Comparison of ENCODE assay signal across 9 cellular contexts in the genomic region with DNA sequence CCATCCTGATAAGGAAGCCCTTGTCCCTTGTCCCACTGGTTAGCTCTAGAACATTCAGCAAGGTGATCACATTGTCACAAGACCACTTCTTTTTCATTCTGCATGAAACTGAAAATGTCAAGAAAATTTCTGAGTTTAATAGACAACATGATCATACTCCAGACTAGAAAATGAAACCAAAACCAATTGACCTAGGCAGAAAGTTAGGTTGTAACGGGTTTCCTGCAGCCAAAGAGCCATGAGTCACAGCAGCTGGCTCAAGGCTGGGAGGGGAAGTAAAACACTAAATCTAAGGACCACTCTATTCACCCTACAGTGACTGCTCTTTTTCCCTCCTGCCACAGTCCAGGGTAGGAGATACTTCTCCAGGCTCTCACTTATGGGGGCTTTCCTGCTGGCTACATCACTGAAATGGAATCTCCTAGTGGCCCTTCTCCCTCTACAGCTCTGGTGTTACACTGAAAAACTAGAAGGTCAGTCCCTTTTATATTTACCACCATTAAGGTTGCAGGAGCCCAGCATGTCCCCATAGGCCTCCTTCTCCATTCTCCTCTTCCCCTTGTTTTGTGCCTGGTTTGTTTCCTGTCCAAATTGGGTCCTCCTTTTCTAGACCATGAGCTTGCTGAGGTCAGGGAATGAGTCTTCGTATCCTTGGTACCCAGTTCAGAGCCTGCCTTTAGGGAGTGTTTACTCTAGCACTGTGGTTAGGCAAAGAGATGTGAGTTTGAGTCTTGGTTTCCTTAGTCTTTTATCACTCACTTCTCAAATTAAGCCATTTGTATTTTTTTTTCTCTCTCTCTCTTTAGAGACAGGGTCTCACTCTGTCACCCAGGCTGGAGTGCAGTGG.
A peak's percentile ranks its signal among the peaks of the same experiment; 100 is the strongest.
DNase-seq lines count a peak whose midpoint lies in the region; ATAC-seq, FAIRE-seq and TF ChIP-seq lines count a peak whose summit lies in the region.
"Had no signal": no experiment of that assay in that cellular context is flagged by ENCODE, and none has a peak within 500 bp of the region (broad histone marks: within the 10 kb centered on the region; RNA-seq: fewer than 3 reads in every experiment).

No MANE protein-coding gene starts in this region.

- POLR2A ChIA-PET in SK-N-SH (lab: Yijun Ruan, JAX), result no interaction called here

- H3K79me2 ChIP-seq in SK-N-SH (ENCODE audit: insufficient read depth), result peaks cover 26% of the 10 kb centered on the region
- H3K79me2 ChIP-seq in astrocyte (ENCODE audit: insufficient read depth, low read length), result no peaks in the 10 kb centered on the region

- 53% methylated on average over 2 of the region's 2 CpGs for WGBS in SK-N-SH (ENCODE audit: low lambda C conversion rate)

- H3K4me3 ChIP-seq in SK-N-SH (ENCODE audit: low read depth in 2 of 2, low read length in 1 of 2), result peak overlapping the region in 1 of 2 experiments; percentile 52; a peak in 3 of 4 replicates
- H3K4me3 ChIP-seq in astrocyte (ENCODE audit: insufficient read depth, low read depth, low read length), result peak overlapping the region; percentile 24
- no peak overlapping the region for H3K4me3 ChIP-seq in kidney epithelial cell (ENCODE audit: low read depth, low read length)

- H3K36me3 ChIP-seq in SK-N-SH (replicated peaks in 1 of 2; ENCODE audit: control insufficient read depth in 1 of 2, insufficient read depth in 2 of 2, low read length in 1 of 2) (no peaks in the 10 kb centered on the region), astrocyte (ENCODE audit: insufficient read depth, low read length) (no peaks in the 10 kb centered on the region), kidney epithelial cell (ENCODE audit: control insufficient read depth, insufficient read depth, low read length) (no peaks in the 10 kb centered on the region)

- H3K36me3 Mint-ChIP-seq in astrocyte (ENCODE audit: low read depth, unreplicated experiment), result peaks cover 2% of the 10 kb centered on the region

- H4K20me1 ChIP-seq in SK-N-SH (ENCODE audit: insufficient read depth), result no peaks in the 10 kb centered on the region
- no peaks in the 10 kb centered on the region for H4K20me1 ChIP-seq in astrocyte (ENCODE audit: insufficient read depth, low read length)

- H3K27me3 Mint-ChIP-seq in astrocyte (ENCODE audit: low read depth, unreplicated experiment), result no peaks in the 10 kb centered on the region

- TF ChIP-seq CTCF in SK-N-SH (IDR thresholded peaks at IDR 0.05), result no peak
- no peak for TF ChIP-seq CTCF in astrocyte (IDR thresholded peaks at IDR 0.05; ENCODE audit: insufficient read depth, low read depth, low read length)
- no peak for TF ChIP-seq CTCF in kidney epithelial cell (IDR thresholded peaks at IDR 0.05; ENCODE audit: insufficient read depth, low read length, poor library complexity, severe bottlenecking)

- no peak for FAIRE-seq in astrocyte (lab: Jason Lieb, UNC)
- FAIRE-seq: H1 had no signal

- peaks cover 40% of the 10 kb centered on the region for H3K4me1 Mint-ChIP-seq in astrocyte (ENCODE audit: low read depth, unreplicated experiment)

- H3K27ac Mint-ChIP-seq in astrocyte (ENCODE audit: unreplicated experiment), result peak overlapping the region; percentile 93

- H3K9me2 ChIP-seq in SK-N-SH, result no peaks in the 10 kb centered on the region

- TF ChIP-seq EP300 in SK-N-SH (IDR thresholded peaks at IDR 0.05; ENCODE audit: borderline replicate concordance in 1 of 2, low read depth in 1 of 2, low read length in 1 of 2), result no peak

- CTCF ChIA-PET in SK-N-SH (lab: Yijun Ruan, JAX), result interaction anchor here (1.2 kb wide), 1 partner anchor 9 kb away, joined by 3 read pairs; no protein-coding TSS in a partner anchor

- ATAC-seq in GM19324 (IDR thresholded peaks at IDR 0.05; ENCODE audit: low FRiP score, unreplicated experiment) (peak; percentile 81), HG03432 (IDR thresholded peaks at IDR 0.05; ENCODE audit: unreplicated experiment) (peak; percentile 96)

- TF ChIP-seq RAD21 in SK-N-SH (IDR thresholded peaks at IDR 0.05; ENCODE audit: low read length), result no peak

- H3K4me3 Mint-ChIP-seq in astrocyte (ENCODE audit: unreplicated experiment), result peak overlapping the region; percentile 45

- no peaks in the 10 kb centered on the region for H3K27me3 ChIP-seq in SK-N-SH (ENCODE audit: insufficient read depth)
- no peaks in the 10 kb centered on the region for H3K27me3 ChIP-seq in astrocyte (ENCODE audit: insufficient read depth, low read length)
- no peaks in the 10 kb centered on the region for H3K27me3 ChIP-seq in kidney epithelial cell (ENCODE audit: control insufficient read depth, insufficient read depth, low read length)

- peak; percentile 74 to 77 for DNase-seq in AML-193 (lab: John Stamatoyannopoulos, UW)
- no peak for DNase-seq in SK-N-SH
- peak; percentile 67 for DNase-seq in astrocyte (ENCODE audit: low read depth)
- DNase-seq in kidney epithelial cell (ENCODE audit: low read depth), result peak; percentile 56
- DNase-seq in stimulated activated CD8-positive, alpha-beta memory T cell treated with anti-CD3 and anti-CD28 coated beads, Interleukin-2, amount 100 ng/mL, for 1 hour (ENCODE audit: low read depth in 2 of 2), result peak; percentile 8 to 20
- no peak for DNase-seq in NCI-H345 (lab: John Stamatoyannopoulos, UW)

- H2AFZ ChIP-seq in SK-N-SH (ENCODE audit: low read depth) (peak overlapping the region; percentile 76), astrocyte (ENCODE audit: low read depth, low read length) (peak overlapping the region; percentile 70)

- no peaks in the 10 kb centered on the region for H3K9me3 ChIP-seq in SK-N-SH
- no peaks in the 10 kb centered on the region for H3K9me3 ChIP-seq in astrocyte (ENCODE audit: insufficient read depth, low read depth, low read length)

- H3K27ac ChIP-seq in SK-N-SH (ENCODE audit: low read depth in 2 of 2, low read length in 1 of 2), result peak overlapping the region; percentile 16 to 87; a peak in 3 of 4 replicates
- H3K27ac ChIP-seq in astrocyte (ENCODE audit: low read depth, low read length), result peak overlapping the region; percentile 40

- H3K9ac ChIP-seq in SK-N-SH, result peak overlapping the region; percentile 61
- H3K9ac ChIP-seq in astrocyte (ENCODE audit: low read length), result peak overlapping the region; percentile 16

- H3K4me1 ChIP-seq in SK-N-SH (ENCODE audit: control insufficient read depth in 1 of 2, insufficient read depth in 2 of 2, low read depth in 1 of 2, low read length in 1 of 2) (peaks cover 0 to 41% of the 10 kb centered on the region in 2 experiments; a peak in 2 of 4 replicates), astrocyte (ENCODE audit: insufficient read depth, low read length) (peaks cover 28% of the 10 kb centered on the region)

- H3F3A ChIP-seq in SK-N-SH (replicated peaks; ENCODE audit: insufficient read depth), result peaks cover 13% of the 10 kb centered on the region

- H3K4me2 ChIP-seq in SK-N-SH (peak overlapping the region; percentile 81), astrocyte (ENCODE audit: low read length) (peak overlapping the region; percentile 82)

- peaks cover 6% of the 10 kb centered on the region for H3K9me3 Mint-ChIP-seq in astrocyte (ENCODE audit: unreplicated experiment)

TF ChIP-seq in SK-N-SH, 30 proteins besides CTCF, POLR2A, EP300 and RAD21 (continues in another document):
- TF ChIP-seq EZH2phosphoT487 (IDR thresholded peaks at IDR 0.05; ENCODE audit: borderline replicate concordance, low read depth), result no peak
- no peak for TF ChIP-seq ELF1 (IDR thresholded peaks at IDR 0.05)
- TF ChIP-seq, protein P1, sequence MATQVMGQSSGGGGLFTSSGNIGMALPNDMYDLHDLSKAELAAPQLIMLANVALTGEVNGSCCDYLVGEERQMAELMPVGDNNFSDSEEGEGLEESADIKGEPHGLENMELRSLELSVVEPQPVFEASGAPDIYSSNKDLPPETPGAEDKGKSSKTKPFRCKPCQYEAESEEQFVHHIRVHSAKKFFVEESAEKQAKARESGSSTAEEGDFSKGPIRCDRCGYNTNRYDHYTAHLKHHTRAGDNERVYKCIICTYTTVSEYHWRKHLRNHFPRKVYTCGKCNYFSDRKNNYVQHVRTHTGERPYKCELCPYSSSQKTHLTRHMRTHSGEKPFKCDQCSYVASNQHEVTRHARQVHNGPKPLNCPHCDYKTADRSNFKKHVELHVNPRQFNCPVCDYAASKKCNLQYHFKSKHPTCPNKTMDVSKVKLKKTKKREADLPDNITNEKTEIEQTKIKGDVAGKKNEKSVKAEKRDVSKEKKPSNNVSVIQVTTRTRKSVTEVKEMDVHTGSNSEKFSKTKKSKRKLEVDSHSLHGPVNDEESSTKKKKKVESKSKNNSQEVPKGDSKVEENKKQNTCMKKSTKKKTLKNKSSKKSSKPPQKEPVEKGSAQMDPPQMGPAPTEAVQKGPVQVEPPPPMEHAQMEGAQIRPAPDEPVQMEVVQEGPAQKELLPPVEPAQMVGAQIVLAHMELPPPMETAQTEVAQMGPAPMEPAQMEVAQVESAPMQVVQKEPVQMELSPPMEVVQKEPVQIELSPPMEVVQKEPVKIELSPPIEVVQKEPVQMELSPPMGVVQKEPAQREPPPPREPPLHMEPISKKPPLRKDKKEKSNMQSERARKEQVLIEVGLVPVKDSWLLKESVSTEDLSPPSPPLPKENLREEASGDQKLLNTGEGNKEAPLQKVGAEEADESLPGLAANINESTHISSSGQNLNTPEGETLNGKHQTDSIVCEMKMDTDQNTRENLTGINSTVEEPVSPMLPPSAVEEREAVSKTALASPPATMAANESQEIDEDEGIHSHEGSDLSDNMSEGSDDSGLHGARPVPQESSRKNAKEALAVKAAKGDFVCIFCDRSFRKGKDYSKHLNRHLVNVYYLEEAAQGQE (IDR thresholded peaks at IDR 0.05; ENCODE audit: low read depth, low read length), result no peak
- TF ChIP-seq NRF1 (IDR thresholded peaks at IDR 0.05; ENCODE audit: low read depth, low read length), result no peak
- TF ChIP-seq YY1 (IDR thresholded peaks at IDR 0.05; ENCODE audit: low read depth), result no peak
- TF ChIP-seq TAF1 (IDR thresholded peaks at IDR 0.05; ENCODE audit: borderline replicate concordance, low read depth, low read length), result no peak
- TF ChIP-seq, protein P2, sequence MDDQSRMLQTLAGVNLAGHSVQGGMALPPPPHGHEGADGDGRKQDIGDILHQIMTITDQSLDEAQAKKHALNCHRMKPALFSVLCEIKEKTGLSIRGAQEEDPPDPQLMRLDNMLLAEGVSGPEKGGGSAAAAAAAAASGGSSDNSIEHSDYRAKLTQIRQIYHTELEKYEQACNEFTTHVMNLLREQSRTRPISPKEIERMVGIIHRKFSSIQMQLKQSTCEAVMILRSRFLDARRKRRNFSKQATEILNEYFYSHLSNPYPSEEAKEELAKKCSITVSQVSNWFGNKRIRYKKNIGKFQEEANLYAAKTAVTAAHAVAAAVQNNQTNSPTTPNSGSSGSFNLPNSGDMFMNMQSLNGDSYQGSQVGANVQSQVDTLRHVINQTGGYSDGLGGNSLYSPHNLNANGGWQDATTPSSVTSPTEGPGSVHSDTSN (IDR thresholded peaks at IDR 0.05), result peak; percentile 57; the same call in 1 of the 2 replicates
- peak; percentile 50; the same call in 1 of the 2 replicates for TF ChIP-seq JUND (IDR thresholded peaks at IDR 0.05)
- TF ChIP-seq RFX5 (IDR thresholded peaks at IDR 0.05; ENCODE audit: low read length), result no peak
- TF ChIP-seq SIN3A (IDR thresholded peaks at IDR 0.05; ENCODE audit: borderline replicate concordance, low read depth, low read length), result no peak
- no peak for TF ChIP-seq SMC3 (IDR thresholded peaks at IDR 0.05; ENCODE audit: low read depth, low read length)
- TF ChIP-seq GATA2 (CRISPR knock-in tag; IDR thresholded peaks at IDR 0.05), result no peak

Comparison
In these comparisons a context has a peak if more than half of its experiments do, and no peak if none do; other contexts are left out.
1. DNase-seq: peak in AML-193 (2 of 2), astrocyte (single experiment), kidney epithelial cell (single experiment) and stimulated activated CD8-positive, alpha-beta memory T cell treated with anti-CD3 and anti-CD28 coated beads, Interleukin-2, amount 100 ng/mL, for 1 hour (2 of 2); none in SK-N-SH (single experiment) and NCI-H345 (single experiment).